ENCODE assay signal across 25 cellular contexts in genomic region chr15:42716125-42716524, GRCh38.
"Had no signal": no experiment of that assay in that cellular context is flagged by ENCODE, and none has a peak within 500 bp of the region (broad histone marks: within the 10 kb centered on the region; RNA-seq: fewer than 3 reads in every experiment).

No MANE protein-coding gene starts in this region.

- H3K27ac ChIP-seq: left lung, lower lobe of right lung, ovary, right atrium auricular region, right lobe of liver, testis, thyroid gland, transverse colon, upper lobe of right lung had no signal

- H3K9me3 Mint-ChIP-seq: immature natural killer cell; naive thymus-derived CD8-positive, alpha-beta T cell; nephron; neural crest cell; stimulated activated naive CD8-positive, alpha-beta T cell treated with anti-CD3 and anti-CD28 coated beads, Interleukin-15, amount 100 ng/mL, for 72 hours had no signal

- ATAC-seq: left colon; left lung; lower lobe of right lung; naive thymus-derived CD8-positive, alpha-beta T cell; right lobe of liver; stimulated activated naive CD8-positive, alpha-beta T cell treated with anti-CD3 and anti-CD28 coated beads, Interleukin-15, amount 100 ng/mL, for 72 hours; upper lobe of right lung had no signal

- H3K27ac Mint-ChIP-seq: nephron, progenitor cell of endocrine pancreas had no signal

- H3K4me3 Mint-ChIP-seq: immature natural killer cell; naive thymus-derived CD8-positive, alpha-beta T cell; nephron; neural crest cell; stimulated activated naive CD8-positive, alpha-beta T cell treated with anti-CD3 and anti-CD28 coated beads, Interleukin-15, amount 100 ng/mL, for 72 hours had no signal

- H3K4me1 Mint-ChIP-seq: immature natural killer cell; naive thymus-derived CD8-positive, alpha-beta T cell; nephron; neural crest cell; stimulated activated naive CD8-positive, alpha-beta T cell treated with anti-CD3 and anti-CD28 coated beads, Interleukin-15, amount 100 ng/mL, for 72 hours had no signal

- DNase-seq: hypothalamus; immature natural killer cell; left colon; lower lobe of right lung; mammary epithelial cell; mesenchymal stem cell; naive thymus-derived CD8-positive, alpha-beta T cell; nucleus accumbens; stimulated activated CD4-positive, alpha-beta T cell treated with anti-CD3 and anti-CD28 coated beads, Interleukin-1b, Interleukin-23, amount 100 ng/mL, for 48 hours; stimulated activated CD4-positive, alpha-beta T cell treated with anti-CD3 and anti-CD28 coated beads, Interleukin-2, amount 100 ng/mL, for 48 hours; stimulated activated CD4-positive, alpha-beta T cell treated with anti-CD3 and anti-CD28 coated beads, Interleukin-4, amount 100 ng/mL, for 4 hours; stimulated activated naive CD4-positive, alpha-beta T cell; stimulated activated naive CD8-positive, alpha-beta T cell treated with anti-CD3 and anti-CD28 coated beads, Interleukin-15, amount 100 ng/mL, for 72 hours; testis; thyroid gland; transverse colon; upper lobe of right lung had no signal

- H3K4me3 ChIP-seq: left lung, lower lobe of right lung, ovary, right atrium auricular region, right lobe of liver, smooth muscle cell, testis, thyroid gland, transverse colon, upper lobe of right lung had no signal

- H3K27me3 Mint-ChIP-seq: naive thymus-derived CD8-positive, alpha-beta T cell; progenitor cell of endocrine pancreas; stimulated activated naive CD8-positive, alpha-beta T cell treated with anti-CD3 and anti-CD28 coated beads, Interleukin-15, amount 100 ng/mL, for 72 hours had no signal
